In the genomic region with DNA sequence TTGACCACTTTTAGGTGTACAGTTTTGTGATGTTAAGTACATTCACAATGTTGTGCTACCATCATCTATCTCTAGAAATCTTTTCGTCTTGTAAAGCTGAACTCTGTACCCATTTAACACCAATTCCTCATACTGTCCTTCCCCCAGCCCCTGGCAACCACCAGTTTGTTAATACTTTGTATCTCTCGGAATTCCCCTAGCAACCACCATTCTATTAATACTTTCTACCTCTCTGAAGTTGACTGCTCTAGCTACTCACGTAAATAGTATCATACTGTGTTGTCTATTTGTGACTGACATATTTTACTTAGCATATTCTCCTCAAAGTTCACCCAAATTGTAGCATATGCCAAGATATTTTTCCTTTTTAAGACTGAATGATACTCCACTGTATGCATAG, we compare ENCODE assay signal across 12 cellular contexts.
DNase-seq lines count a peak whose midpoint lies in the region; ATAC-seq and TF ChIP-seq lines count a peak whose summit lies in the region.
"Had no signal": no experiment of that assay in that cellular context is flagged by ENCODE, and none has a peak within 500 bp of the region (broad histone marks: within the 10 kb centered on the region; RNA-seq: fewer than 3 reads in every experiment).

No MANE protein-coding gene starts in this region.

- no peak for TF ChIP-seq CTCF in GM20000 (IDR thresholded peaks at IDR 0.05; ENCODE audit: extremely low read depth, missing control alignments)
- TF ChIP-seq CTCF in colonic mucosa (IDR thresholded peaks at IDR 0.05): no peak

- H3K4me3 ChIP-seq in colonic mucosa: no peak overlapping the region
- H3K4me3 ChIP-seq: tibial nerve had no signal

- no peaks in the 10 kb centered on the region for H3K4me1 ChIP-seq in colonic mucosa

- no peaks in the 10 kb centered on the region for H3K36me3 Mint-ChIP-seq in T-helper 17 cell (ENCODE audit: low read depth)

- no peak overlapping the region for H3K9ac ChIP-seq in colonic mucosa (ENCODE audit: low read depth in 2 of 2, low read length in 2 of 2)

- H3K27me3 Mint-ChIP-seq in T-helper 17 cell: no peaks in the 10 kb centered on the region

- peak; percentile 46 for DNase-seq in GM20000 (ENCODE audit: low spot score)
- no peak for DNase-seq in T-helper 17 cell
- no peak for DNase-seq in HuH-7.5 (ENCODE audit: low spot score)
- no peak for DNase-seq in medulla oblongata (ENCODE audit: extremely low spot score)
- no peak for DNase-seq in cerebellar cortex (ENCODE audit: low spot score)
- no peak for DNase-seq in colonic mucosa
- DNase-seq: hypothalamus, T-helper 9 cell had no signal

- intact Hi-C loops in colonic mucosa (cut with DNase I): loop anchor here (5.0 kb wide), 1 partner anchor 66 kb away; no protein-coding TSS in a partner anchor

- H3K36me3 ChIP-seq in colonic mucosa: no peaks in the 10 kb centered on the region
- H3K36me3 ChIP-seq: tibial nerve had no signal

- ATAC-seq in GM18502 (IDR thresholded peaks at IDR 0.05; ENCODE audit: poor library complexity, unreplicated experiment) (peak; percentile 76), HG03039 (IDR thresholded peaks at IDR 0.05; ENCODE audit: unreplicated experiment) (peak; percentile 58), T-helper 17 cell (peak; percentile 58)

- H3K4me3 Mint-ChIP-seq in T-helper 17 cell: no peak overlapping the region

- peaks cover 15% of the 10 kb centered on the region for H3K4me1 Mint-ChIP-seq in T-helper 17 cell

- H3K27ac Mint-ChIP-seq in T-helper 17 cell: peak overlapping the region; percentile 37

- H3K27ac ChIP-seq in colonic mucosa: no peak overlapping the region
- H3K27ac ChIP-seq: C4-2B, tibial nerve had no signal

- H3K27me3 ChIP-seq in colonic mucosa: no peaks in the 10 kb centered on the region
- H3K27me3 ChIP-seq: tibial nerve had no signal

- no peaks in the 10 kb centered on the region for H3K9me3 ChIP-seq in T-helper 17 cell (ENCODE audit: control insufficient read depth, low read length, poor library complexity, severe bottlenecking)
- H3K9me3 ChIP-seq in colonic mucosa: no peaks in the 10 kb centered on the region
- H3K9me3 ChIP-seq: tibial nerve had no signal
